2 cellular contexts compared by ENCODE assay signal in genomic region chr5:84290161-84290560, GRCh38.
TF ChIP-seq lines count a peak whose summit lies in the region.

No MANE protein-coding gene starts in this region.

TF ChIP-seq in HCT116, 20 proteins besides CTCF, POLR2A, EP300 and RAD21 (continued from another document):
- TF ChIP-seq REST (IDR thresholded peaks at IDR 0.05; ENCODE audit: low read depth) (no peak), CEBPB (IDR thresholded peaks at IDR 0.05; ENCODE audit: low read depth) (no peak)

TF ChIP-seq in WTC11, 78 proteins besides CTCF, POLR2A, EP300 and RAD21 (continued from another document):
- TF ChIP-seq ZSCAN18 (CRISPR knock-in tag; IDR thresholded peaks at IDR 0.05) (no peak), ZNF425 (CRISPR knock-in tag; conservative IDR thresholded peaks at IDR 0.05) (no peak), ERG (CRISPR knock-in tag; IDR thresholded peaks at IDR 0.05) (no peak), NR3C1 (CRISPR knock-in tag; conservative IDR thresholded peaks at IDR 0.05; ENCODE audit: low read depth) (no peak), ZNF512 (CRISPR knock-in tag; IDR thresholded peaks at IDR 0.05; ENCODE audit: borderline replicate concordance) (no peak), TEAD1 (CRISPR knock-in tag; IDR thresholded peaks at IDR 0.05) (no peak), NR2C2 (CRISPR knock-in tag; IDR thresholded peaks at IDR 0.05) (no peak), SMAD4 (CRISPR knock-in tag; IDR thresholded peaks at IDR 0.05) (no peak), RELA (CRISPR knock-in tag; IDR thresholded peaks at IDR 0.05; ENCODE audit: borderline replicate concordance) (no peak)
- TF ChIP-seq, protein P1, sequence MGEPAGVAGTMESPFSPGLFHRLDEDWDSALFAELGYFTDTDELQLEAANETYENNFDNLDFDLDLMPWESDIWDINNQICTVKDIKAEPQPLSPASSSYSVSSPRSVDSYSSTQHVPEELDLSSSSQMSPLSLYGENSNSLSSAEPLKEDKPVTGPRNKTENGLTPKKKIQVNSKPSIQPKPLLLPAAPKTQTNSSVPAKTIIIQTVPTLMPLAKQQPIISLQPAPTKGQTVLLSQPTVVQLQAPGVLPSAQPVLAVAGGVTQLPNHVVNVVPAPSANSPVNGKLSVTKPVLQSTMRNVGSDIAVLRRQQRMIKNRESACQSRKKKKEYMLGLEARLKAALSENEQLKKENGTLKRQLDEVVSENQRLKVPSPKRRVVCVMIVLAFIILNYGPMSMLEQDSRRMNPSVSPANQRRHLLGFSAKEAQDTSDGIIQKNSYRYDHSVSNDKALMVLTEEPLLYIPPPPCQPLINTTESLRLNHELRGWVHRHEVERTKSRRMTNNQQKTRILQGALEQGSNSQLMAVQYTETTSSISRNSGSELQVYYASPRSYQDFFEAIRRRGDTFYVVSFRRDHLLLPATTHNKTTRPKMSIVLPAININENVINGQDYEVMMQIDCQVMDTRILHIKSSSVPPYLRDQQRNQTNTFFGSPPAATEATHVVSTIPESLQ (CRISPR knock-in tag; IDR thresholded peaks at IDR 0.05) = no peak
TF ChIP-seq in WTC11: peak in this region for 0.
